1 cellular context compared by ENCODE assay signal in genomic region chr17:47806026-47806912, GRCh38.
TF ChIP-seq lines count a peak whose summit lies in the region.

No MANE protein-coding gene starts in this region.

TF ChIP-seq in HepG2, 621 proteins besides CTCF, POLR2A, EP300 and RAD21:
- peak; percentile 38; the same call in 1 of the 2 replicates for TF ChIP-seq ZNF768 (CRISPR knock-in tag; IDR thresholded peaks at IDR 0.05)
- TF ChIP-seq GLI4 (CRISPR knock-in tag; IDR thresholded peaks at IDR 0.05; ENCODE audit: borderline replicate concordance), result no peak
